In genomic region chr14:61538464-61539022, GRCh38 we compare ENCODE assay signal across 12 cellular contexts.
DNase-seq lines count a peak whose midpoint lies in the region; ATAC-seq and TF ChIP-seq lines count a peak whose summit lies in the region.
"Had no signal": no experiment of that assay in that cellular context is flagged by ENCODE, and none has a peak within 500 bp of the region (broad histone marks: within the 10 kb centered on the region; RNA-seq: fewer than 3 reads in every experiment).

No MANE protein-coding gene starts in this region.

- H3K27me3 ChIP-seq in left ventricle myocardium inferior (ENCODE audit: low read depth) (no peaks in the 10 kb centered on the region), lower lobe of right lung (ENCODE audit: low read depth) (no peaks in the 10 kb centered on the region), upper lobe of right lung (no peaks in the 10 kb centered on the region), MG63 (no peaks in the 10 kb centered on the region)

- H3K36me3 ChIP-seq in left ventricle myocardium inferior (no peaks in the 10 kb centered on the region), lower lobe of right lung (peaks cover 14% of the 10 kb centered on the region), upper lobe of right lung (peaks cover 10% of the 10 kb centered on the region), MG63 (no peaks in the 10 kb centered on the region)

- H3K27me3 Mint-ChIP-seq in activated naive CD8-positive, alpha-beta T cell: no peaks in the 10 kb centered on the region

- peaks cover 61% of the 10 kb centered on the region for H3K4me1 Mint-ChIP-seq in activated naive CD8-positive, alpha-beta T cell (ENCODE audit: low read depth)

- H3K9me3 Mint-ChIP-seq in activated naive CD8-positive, alpha-beta T cell (ENCODE audit: low read depth): no peaks in the 10 kb centered on the region

- ATAC-seq in Right ventricle myocardium inferior (no peak), lower lobe of right lung (no peak), upper lobe of right lung (no peak), GM21447 (IDR thresholded peaks at IDR 0.05; ENCODE audit: unreplicated experiment) (no peak)

- intact Hi-C loops in left ventricle myocardium inferior (cut with micrococcal nuclease): no loop called here
- intact Hi-C loops in Right ventricle myocardium inferior (cut with DNase I): no loop called here
- intact Hi-C loops in lower lobe of right lung (cut with DNase I): no loop called here
- intact Hi-C loops in upper lobe of right lung (cut with DNase I): loop anchor here (10.0 kb wide), 1 partner anchor 74 kb away; no protein-coding TSS in a partner anchor

- H3K4me3 ChIP-seq in left ventricle myocardium inferior (no peak overlapping the region), lower lobe of right lung (no peak overlapping the region), upper lobe of right lung (no peak overlapping the region), MG63 (no peak overlapping the region)
- H3K4me3 ChIP-seq: coronary artery had no signal

- DNase-seq in left ventricle myocardium inferior (no peak), Right ventricle myocardium inferior (ENCODE audit: missing footprints) (no peak), lower lobe of right lung (no peak), upper lobe of right lung (no peak), NCI-H510A treated with DMSO at 0.1 percent for 48 hours (lab: John Stamatoyannopoulos, UW) (no peak), MG63 (no peak)
- DNase-seq: Karpas-422, midbrain, NCI-H146 had no signal

- peak overlapping the region; percentile 81 for H3K27ac Mint-ChIP-seq in activated naive CD8-positive, alpha-beta T cell

- TF ChIP-seq CTCF in left ventricle myocardium inferior (IDR thresholded peaks at IDR 0.05; ENCODE audit: borderline replicate concordance): no peak
- TF ChIP-seq CTCF in lower lobe of right lung (IDR thresholded peaks at IDR 0.05): no peak
- no peak for TF ChIP-seq CTCF in upper lobe of right lung (IDR thresholded peaks at IDR 0.05)

- H3K9me3 ChIP-seq in left ventricle myocardium inferior (replicated peaks) (no peaks in the 10 kb centered on the region), lower lobe of right lung (no peaks in the 10 kb centered on the region), upper lobe of right lung (no peaks in the 10 kb centered on the region), MG63 (no peaks in the 10 kb centered on the region)

- H3K4me3 Mint-ChIP-seq in activated naive CD8-positive, alpha-beta T cell: no peak overlapping the region

- H3K4me1 ChIP-seq in left ventricle myocardium inferior: peaks cover 70% of the 10 kb centered on the region
- peaks cover 36% of the 10 kb centered on the region for H3K4me1 ChIP-seq in lower lobe of right lung
- peaks cover 29% of the 10 kb centered on the region for H3K4me1 ChIP-seq in upper lobe of right lung

- H3K27ac ChIP-seq in left ventricle myocardium inferior (replicated peaks): peak overlapping the region; percentile 69
- H3K27ac ChIP-seq in lower lobe of right lung: peak overlapping the region; percentile 65
- H3K27ac ChIP-seq in upper lobe of right lung: peak overlapping the region; percentile 53
- H3K27ac ChIP-seq: coronary artery had no signal

- H3K36me3 Mint-ChIP-seq in activated naive CD8-positive, alpha-beta T cell: peaks cover 27% of the 10 kb centered on the region
